13 cellular contexts compared by ENCODE assay signal in the genomic region with DNA sequence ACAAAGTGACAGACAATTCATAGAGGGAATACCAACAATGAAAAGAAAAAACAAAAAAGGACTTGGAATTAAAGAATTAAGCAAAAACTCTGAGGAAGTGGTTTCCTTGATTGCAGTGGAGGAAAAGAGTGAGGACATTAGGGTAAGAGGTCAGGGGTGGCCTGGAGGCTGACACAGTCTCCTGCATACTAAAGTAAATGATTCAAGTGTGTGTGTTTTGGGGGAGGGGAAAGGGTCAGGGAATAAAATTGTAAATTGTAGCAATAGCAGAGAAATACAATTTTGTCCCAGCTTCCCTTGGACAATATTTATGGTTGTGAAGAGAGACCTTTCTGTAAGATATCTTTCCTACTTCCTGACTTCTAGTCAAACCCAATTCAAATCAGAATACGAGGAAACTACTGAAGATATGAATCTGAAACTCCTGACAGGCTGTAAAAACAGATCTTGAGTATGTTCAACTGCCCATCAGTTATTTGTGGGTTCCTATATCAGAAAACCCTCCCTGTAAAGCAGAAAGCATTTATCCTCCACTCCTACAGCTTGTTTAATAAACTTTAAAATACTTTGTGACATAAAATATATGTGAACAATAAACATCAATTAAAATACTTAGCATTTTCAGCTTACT.
DNase-seq lines count a peak whose midpoint lies in the region; ATAC-seq, FAIRE-seq and TF ChIP-seq lines count a peak whose summit lies in the region.
"Had no signal": no experiment of that assay in that cellular context is flagged by ENCODE, and none has a peak within 500 bp of the region (broad histone marks: within the 10 kb centered on the region; RNA-seq: fewer than 3 reads in every experiment).

No MANE protein-coding gene starts in this region.

- TF ChIP-seq RAD21 in A549 (conservative IDR thresholded peaks at IDR 0.05 in 1 of 2, IDR thresholded peaks at IDR 0.05 in 1 of 2) = no peak

- H3K4me1 ChIP-seq in A549 = peaks cover 28% of the 10 kb centered on the region
- H3K4me1 ChIP-seq: BLaER1, psoas muscle had no signal

- no peaks in the 10 kb centered on the region for H3K36me3 Mint-ChIP-seq in CD14-positive monocyte

- no peak for FAIRE-seq in A549 (lab: Jason Lieb, UNC)

- no peaks in the 10 kb centered on the region for H3K4me1 Mint-ChIP-seq in CD14-positive monocyte

- 14% methylated on average over 1 of the region's 1 CpG for WGBS in A549 (ENCODE audit: missing lambda C conversion rate)

- TF ChIP-seq CTCF in A549 (IDR thresholded peaks at IDR 0.05) (no peak), CD14-positive monocyte (IDR thresholded peaks at IDR 0.05) (no peak)

- H3K9me3 Mint-ChIP-seq in CD14-positive monocyte = peaks cover 0 to 4% (median 3%) of the 10 kb centered on the region in 7 donors

- intact Hi-C loops in CD14-positive monocyte (cut with micrococcal nuclease) = no loop called here

- TF ChIP-seq POLR2A in A549 (IDR thresholded peaks at IDR 0.05; ENCODE audit: low read length) = no peak

- H3K9me3 ChIP-seq in A549 = no peaks in the 10 kb centered on the region
- H3K9me3 ChIP-seq: BLaER1, psoas muscle had no signal

- no peak overlapping the region for H3K4me3 ChIP-seq in A549
- H3K4me3 ChIP-seq: BLaER1, psoas muscle had no signal

- POLR2A ChIA-PET in A549 (lab: Yijun Ruan, JAX) = no interaction called here

- H3K27me3 Mint-ChIP-seq in CD14-positive monocyte (ENCODE audit: low read depth in 3 of 3) = peaks cover 0 to 3% (median 2%) of the 10 kb centered on the region in 3 donors

- no peak overlapping the region for H3K27ac Mint-ChIP-seq in CD14-positive monocyte

- H3K4me2 ChIP-seq in A549 = peak overlapping the region; percentile 52
- H3K4me2 ChIP-seq: BLaER1 had no signal

- TF ChIP-seq EP300 in A549 (IDR thresholded peaks at IDR 0.05) = no peak

- no peak overlapping the region for H3K4me3 Mint-ChIP-seq in CD14-positive monocyte

- DNase-seq in A549 (ENCODE audit: low read depth in 1 of 2, low spot score in 1 of 2) (peak in 1 of 2 experiments; percentile 9), OCI-M1 (lab: John Stamatoyannopoulos, UW) (peak; percentile 64), foreskin melanocyte (peak; percentile 3), dedifferentiated amniotic fluid mesenchymal stem cell (ENCODE audit: extremely low spot score) (no peak), T-helper 9 cell (no peak), CD14-positive monocyte (ENCODE audit: low spot score) (no peak), NK-92 (lab: John Stamatoyannopoulos, UW; ENCODE audit: unreplicated experiment) (no peak)
- DNase-seq: activated gamma-delta T cell treated with Interleukin-2 at 50 U/mL for 16 hours; effector CD4-positive, alpha-beta T cell; psoas muscle had no signal

- CTCF ChIA-PET in A549 (lab: Yijun Ruan, JAX) = no interaction called here

- H3K27ac ChIP-seq in A549 = peak overlapping the region; percentile 48 to 68; a peak in 5 of 6 replicates
- H3K27ac ChIP-seq: BLaER1, psoas muscle, VCaP had no signal

- no peak for ATAC-seq in A549
- peak; percentile 49 for ATAC-seq in GM19438 (IDR thresholded peaks at IDR 0.05; ENCODE audit: low read depth, unreplicated experiment)
- ATAC-seq: psoas muscle had no signal

TF ChIP-seq in A549, 52 proteins besides CTCF, POLR2A, EP300 and RAD21:
- TF ChIP-seq ZSCAN20 (CRISPR knock-in tag; IDR thresholded peaks at IDR 0.05) = no peak
- TF ChIP-seq HOXA7 (CRISPR knock-in tag; IDR thresholded peaks at IDR 0.05) = no peak
- no peak for TF ChIP-seq NR3C1 (IDR thresholded peaks at IDR 0.05)
- no peak for TF ChIP-seq HOXB5 (CRISPR knock-in tag; IDR thresholded peaks at IDR 0.05)
- no peak for TF ChIP-seq FOSL2 (IDR thresholded peaks at IDR 0.05)
- TF ChIP-seq FOSL2 (CRISPR knock-in tag; IDR thresholded peaks at IDR 0.05) = no peak
- TF ChIP-seq KDM5A (IDR thresholded peaks at IDR 0.05) = no peak
- TF ChIP-seq ZFP36 (IDR thresholded peaks at IDR 0.05; ENCODE audit: borderline replicate concordance, partially characterized antibody) = no peak
- no peak for TF ChIP-seq RARB (CRISPR knock-in tag; IDR thresholded peaks at IDR 0.05)
- TF ChIP-seq FOXS1 (CRISPR knock-in tag; IDR thresholded peaks at IDR 0.05) = no peak
- no peak for TF ChIP-seq CHD2 (IDR thresholded peaks at IDR 0.05; ENCODE audit: low read length, partially characterized antibody)
- TF ChIP-seq EHMT2 (IDR thresholded peaks at IDR 0.05; ENCODE audit: low read depth) = no peak
- no peak for TF ChIP-seq CEBPB (IDR thresholded peaks at IDR 0.05)
- TF ChIP-seq, protein P1, sequence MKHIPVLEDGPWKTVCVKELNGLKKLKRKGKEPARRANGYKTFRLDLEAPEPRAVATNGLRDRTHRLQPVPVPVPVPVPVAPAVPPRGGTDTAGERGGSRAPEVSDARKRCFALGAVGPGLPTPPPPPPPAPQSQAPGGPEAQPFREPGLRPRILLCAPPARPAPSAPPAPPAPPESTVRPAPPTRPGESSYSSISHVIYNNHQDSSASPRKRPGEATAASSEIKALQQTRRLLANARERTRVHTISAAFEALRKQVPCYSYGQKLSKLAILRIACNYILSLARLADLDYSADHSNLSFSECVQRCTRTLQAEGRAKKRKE (CRISPR knock-in tag; IDR thresholded peaks at IDR 0.05; ENCODE audit: low read depth) = no peak
- TF ChIP-seq EHF (CRISPR knock-in tag; IDR thresholded peaks at IDR 0.05) = no peak
- no peak for TF ChIP-seq RNF2 (IDR thresholded peaks at IDR 0.05; ENCODE audit: borderline replicate concordance, low read depth)
- TF ChIP-seq CBX8 (IDR thresholded peaks at IDR 0.05) = no peak
- no peak for TF ChIP-seq CBX2 (IDR thresholded peaks at IDR 0.05; ENCODE audit: borderline replicate concordance, low read depth)
- no peak for TF ChIP-seq PHF8 (IDR thresholded peaks at IDR 0.05; ENCODE audit: borderline replicate concordance, low read depth)
- TF ChIP-seq, protein P2, sequence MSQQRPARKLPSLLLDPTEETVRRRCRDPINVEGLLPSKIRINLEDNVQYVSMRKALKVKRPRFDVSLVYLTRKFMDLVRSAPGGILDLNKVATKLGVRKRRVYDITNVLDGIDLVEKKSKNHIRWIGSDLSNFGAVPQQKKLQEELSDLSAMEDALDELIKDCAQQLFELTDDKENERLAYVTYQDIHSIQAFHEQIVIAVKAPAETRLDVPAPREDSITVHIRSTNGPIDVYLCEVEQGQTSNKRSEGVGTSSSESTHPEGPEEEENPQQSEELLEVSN (IDR thresholded peaks at IDR 0.05; ENCODE audit: borderline replicate concordance, low read depth) = no peak
- no peak for TF ChIP-seq FOSB (CRISPR knock-in tag; IDR thresholded peaks at IDR 0.05)

Comparison
In these comparisons a context has a peak if more than half of its experiments do, and no peak if none do; other contexts are left out.
1. DNase-seq: peak in OCI-M1 (single experiment) and foreskin melanocyte (single experiment); none in dedifferentiated amniotic fluid mesenchymal stem cell (single experiment), T-helper 9 cell (single experiment), CD14-positive monocyte (single experiment) and NK-92 (single experiment).